21 cellular contexts compared by ENCODE assay signal in the genomic region with DNA sequence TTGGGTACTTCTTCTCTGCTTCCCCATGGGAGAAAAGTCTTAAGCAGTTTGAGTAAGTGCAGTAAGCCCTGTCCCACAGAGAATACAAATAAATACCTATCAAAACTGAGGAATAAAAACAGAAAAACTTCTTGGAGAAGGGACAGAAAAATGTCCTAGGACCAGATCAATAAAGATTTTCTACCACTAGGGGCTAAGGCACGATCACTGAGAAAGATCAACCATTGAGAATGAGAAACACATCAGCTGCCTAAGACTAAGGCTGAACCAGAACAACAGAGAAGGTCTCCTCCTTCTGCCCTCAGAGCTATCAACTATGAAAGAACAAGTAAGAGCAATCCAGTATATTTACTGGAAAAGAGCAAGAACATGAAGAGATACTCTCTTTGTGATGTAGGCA.
DNase-seq lines count a peak whose midpoint lies in the region; TF ChIP-seq lines count a peak whose summit lies in the region.
"Had no signal": no experiment of that assay in that cellular context is flagged by ENCODE, and none has a peak within 500 bp of the region (broad histone marks: within the 10 kb centered on the region; RNA-seq: fewer than 3 reads in every experiment).

No MANE protein-coding gene starts in this region.

- peaks cover 7% of the 10 kb centered on the region for H3K9me3 ChIP-seq in endodermal cell (ENCODE audit: control insufficient read depth, low read length)
- no peaks in the 10 kb centered on the region for H3K9me3 ChIP-seq in effector memory CD4-positive, alpha-beta T cell (ENCODE audit: control insufficient read depth, low read length)
- H3K9me3 ChIP-seq: BE2C; BLaER1 treated with 17β-estradiol and CSF1 and Interleukin-3, amounts not matched to agents 10 nM and 100 nM had no signal

- 79% methylated on average over 1 of the region's 1 CpG; no CpG with 5 or more reads in 1 of the 2 experiments for WGBS in endodermal cell (ENCODE audit: insufficient coverage in 1 of 2, insufficient read length in 1 of 2), 2 experiments

- H3K4me3 Mint-ChIP-seq in endodermal cell = no peak overlapping the region
- H3K4me3 Mint-ChIP-seq in progenitor cell of endocrine pancreas (ENCODE audit: low read depth) = no peak overlapping the region
- H3K4me3 Mint-ChIP-seq: CD14-positive monocyte; CD4-positive, alpha-beta T cell; CD8-positive, alpha-beta memory T cell had no signal

- peaks cover 20% of the 10 kb centered on the region for H3K9me3 Mint-ChIP-seq in endodermal cell
- no peaks in the 10 kb centered on the region for H3K9me3 Mint-ChIP-seq in progenitor cell of endocrine pancreas (ENCODE audit: low read depth)

- no peak overlapping the region for H3K27ac ChIP-seq in endodermal cell (ENCODE audit: low read depth, low read length)
- no peak overlapping the region for H3K27ac ChIP-seq in effector memory CD4-positive, alpha-beta T cell (ENCODE audit: insufficient read depth, low read length, poor library complexity, severe bottlenecking)
- H3K27ac ChIP-seq: 22Rv1; BLaER1 treated with 17β-estradiol and CSF1 and Interleukin-3, amounts not matched to agents 10 nM and 100 nM had no signal

- no peaks in the 10 kb centered on the region for H3K36me3 ChIP-seq in endodermal cell (ENCODE audit: control insufficient read depth, insufficient read depth, low read length)
- H3K36me3 ChIP-seq in effector memory CD4-positive, alpha-beta T cell (ENCODE audit: control insufficient read depth, insufficient read depth, low read length) = no peaks in the 10 kb centered on the region
- H3K36me3 ChIP-seq: BE2C; BLaER1 treated with 17β-estradiol and CSF1 and Interleukin-3, amounts not matched to agents 10 nM and 100 nM had no signal

- H3K9ac ChIP-seq in endodermal cell (ENCODE audit: extremely low read depth, low read length, poor library complexity, severe bottlenecking) = no peak overlapping the region
- H3K9ac ChIP-seq: BLaER1 treated with 17β-estradiol and CSF1 and Interleukin-3, amounts not matched to agents 10 nM and 100 nM had no signal

- no peaks in the 10 kb centered on the region for H3K4me1 ChIP-seq in endodermal cell (ENCODE audit: control insufficient read depth, insufficient read depth, low read length)
- H3K4me1 ChIP-seq in effector memory CD4-positive, alpha-beta T cell (ENCODE audit: control insufficient read depth, insufficient read depth, low read length, poor library complexity, severe bottlenecking) = no peaks in the 10 kb centered on the region
- H3K4me1 ChIP-seq: BE2C; BLaER1 treated with 17β-estradiol and CSF1 and Interleukin-3, amounts not matched to agents 10 nM and 100 nM had no signal

- H3K36me3 Mint-ChIP-seq in endodermal cell (ENCODE audit: low read depth) (peaks cover 9% of the 10 kb centered on the region), progenitor cell of endocrine pancreas (ENCODE audit: insufficient read depth) (no peaks in the 10 kb centered on the region)
- H3K36me3 Mint-ChIP-seq: CD14-positive monocyte; CD8-positive, alpha-beta memory T cell had no signal

- H3K27me3 Mint-ChIP-seq in endodermal cell (ENCODE audit: insufficient read depth) (no peaks in the 10 kb centered on the region), progenitor cell of endocrine pancreas (no peaks in the 10 kb centered on the region)
- H3K27me3 Mint-ChIP-seq: CD4-positive, alpha-beta T cell; CD8-positive, alpha-beta memory T cell had no signal

- H3K4me3 ChIP-seq in endodermal cell (ENCODE audit: low read length) = no peak overlapping the region
- no peak overlapping the region for H3K4me3 ChIP-seq in effector memory CD4-positive, alpha-beta T cell (ENCODE audit: insufficient read depth, low read depth, low read length, poor library complexity, severe bottlenecking)
- H3K4me3 ChIP-seq: BLaER1 treated with 17β-estradiol and CSF1 and Interleukin-3, amounts not matched to agents 10 nM and 100 nM; GM12878 had no signal

- DNase-seq in NCI-H82 (lab: John Stamatoyannopoulos, UW) (peak; percentile 5), NCI-H82 treated with DMSO at 0.1 percent for 48 hours (lab: John Stamatoyannopoulos, UW; ENCODE audit: unreplicated experiment) (no peak), endodermal cell (no peak), iPS-NIHi11 (ENCODE audit: low spot score) (peak; percentile 11), progenitor cell of endocrine pancreas (ENCODE audit: low spot score, unreplicated experiment) (no peak), hepatic stellate cell (ENCODE audit: low spot score) (no peak)
- no peak for DNase-seq in central memory CD4-positive, alpha-beta T cell
- DNase-seq in effector memory CD4-positive, alpha-beta T cell = no peak
- DNase-seq: BE2C; CD4-positive, alpha-beta T cell; CD8-positive, alpha-beta memory T cell; DMS 273 treated with DMSO at 0.1 percent for 48 hours; DMS79; EL; GDM1; GOT3; HCEC 1CT had no signal

- H3K27me3 ChIP-seq in endodermal cell (ENCODE audit: control insufficient read depth, insufficient read depth, low read length, poor library complexity, severe bottlenecking) = no peaks in the 10 kb centered on the region
- H3K27me3 ChIP-seq in effector memory CD4-positive, alpha-beta T cell (replicated peaks; ENCODE audit: control insufficient read depth, insufficient read depth, low read length, poor library complexity, severe bottlenecking) = no peaks in the 10 kb centered on the region
- H3K27me3 ChIP-seq: BE2C; BLaER1 treated with 17β-estradiol and CSF1 and Interleukin-3, amounts not matched to agents 10 nM and 100 nM had no signal

- peak overlapping the region; percentile 1 for H3K27ac Mint-ChIP-seq in endodermal cell
- no peak overlapping the region for H3K27ac Mint-ChIP-seq in progenitor cell of endocrine pancreas
- H3K27ac Mint-ChIP-seq: CD14-positive monocyte; CD4-positive, alpha-beta T cell; CD8-positive, alpha-beta memory T cell had no signal

- TF ChIP-seq CTCF in endodermal cell (conservative IDR thresholded peaks at IDR 0.05) = peak; percentile 68
- peak; percentile 13 for TF ChIP-seq CTCF in progenitor cell of endocrine pancreas (IDR thresholded peaks at IDR 0.05; ENCODE audit: unreplicated experiment)

- H3K4me1 Mint-ChIP-seq in endodermal cell (peaks cover 14% of the 10 kb centered on the region), progenitor cell of endocrine pancreas (ENCODE audit: low read depth) (no peaks in the 10 kb centered on the region)
- H3K4me1 Mint-ChIP-seq: CD14-positive monocyte; CD8-positive, alpha-beta memory T cell had no signal

Comparison
In these comparisons a context has a peak if more than half of its experiments do, and no peak if none do; other contexts are left out.
1. DNase-seq: peak in NCI-H82 (single experiment) and iPS-NIHi11 (single experiment); none in NCI-H82 treated with DMSO at 0.1 percent for 48 hours (single experiment), endodermal cell (single experiment), progenitor cell of endocrine pancreas (single experiment), central memory CD4-positive, alpha-beta T cell (single experiment), hepatic stellate cell (single experiment) and effector memory CD4-positive, alpha-beta T cell (0 of 3).